ENCODE assay signal across 8 cellular contexts in genomic region chr9:4678679-4679267, GRCh38. TPM values are rescaled to one million over a fixed set of nuclear protein-coding genes. Genes with fewer than 3 reads are reported as not detected.
DNase-seq lines count a peak whose midpoint lies in the region; ATAC-seq and TF ChIP-seq lines count a peak whose summit lies in the region.

No MANE protein-coding gene starts in this region.

- H3K9me2 ChIP-seq in PC-9 (ENCODE audit: insufficient read depth), result no peaks in the 10 kb centered on the region

- peaks cover 31% of the 10 kb centered on the region for H3K79me2 ChIP-seq in PC-9 (ENCODE audit: low read depth)

- peak overlapping the region; percentile 88 for H3K4me2 ChIP-seq in PC-9

- H3K4me1 ChIP-seq in PC-9 (replicated peaks; ENCODE audit: insufficient read depth) (peaks cover 20% of the 10 kb centered on the region), muscle layer of colon (ENCODE audit: insufficient read depth, low read length) (peaks cover 26% of the 10 kb centered on the region)

- H3K27ac Mint-ChIP-seq in activated naive CD8-positive, alpha-beta T cell treated with anti-CD3 and anti-CD28 coated beads, Interleukin-2, amount 10 ng/mL, durations not matched to agents 7 days and 5 days, result no peak overlapping the region
- H3K27ac Mint-ChIP-seq in activated naive CD8-positive, alpha-beta T cell treated with anti-CD3 and anti-CD28 coated beads for 36 hours, result no peak overlapping the region
- no peak overlapping the region for H3K27ac Mint-ChIP-seq in endothelial cell (ENCODE audit: unreplicated experiment)

- H3K9me3 ChIP-seq in PC-9 (ENCODE audit: insufficient read depth, low read depth) (no peaks in the 10 kb centered on the region), muscle layer of colon (ENCODE audit: low read length) (no peaks in the 10 kb centered on the region)

- intact Hi-C loops in PC-9 (cut with micrococcal nuclease; ENCODE audit: unreplicated experiment), result loop anchor here (1.0 kb wide), 2 partner anchors 16 to 296 kb away; partner anchors contain the start of gene PLPP6

- H3K27ac ChIP-seq in PC-9 (peak overlapping the region; percentile 82), muscle layer of colon (ENCODE audit: low read depth, low read length) (peak overlapping the region; percentile 99)

- DNase-seq in activated naive CD8-positive, alpha-beta T cell treated with anti-CD3 and anti-CD28 coated beads, Interleukin-2, amount 10 ng/mL, durations not matched to agents 7 days and 5 days, result no peak
- DNase-seq in activated naive CD8-positive, alpha-beta T cell treated with anti-CD3 and anti-CD28 coated beads for 36 hours, result no peak
- no peak for DNase-seq in PC-9
- DNase-seq in endothelial cell (ENCODE audit: low spot score), result peak; percentile 22
- no peak for DNase-seq in activated naive CD4-positive, alpha-beta T cell treated with Interleukin-2 at 50 U/mL for 16 hours

- TF ChIP-seq CTCF in PC-9 (conservative IDR thresholded peaks at IDR 0.05) (no peak), endothelial cell (IDR thresholded peaks at IDR 0.05; ENCODE audit: unreplicated experiment) (no peak)

- TSS peak; percentile 97 for BruUV-seq in PC-9 (replicated peaks; lab: Mats Ljungman, UMichigan)

- CTCF ChIA-PET in PC-9 (lab: Charles Lee), result interaction anchor here (0.7 kb wide), 1 partner anchor 78 kb away, joined by 4 read pairs; no protein-coding TSS in a partner anchor

- H3K4me3 Mint-ChIP-seq in activated naive CD8-positive, alpha-beta T cell treated with anti-CD3 and anti-CD28 coated beads, Interleukin-2, amount 10 ng/mL, durations not matched to agents 7 days and 5 days, result no peak overlapping the region
- no peak overlapping the region for H3K4me3 Mint-ChIP-seq in activated naive CD8-positive, alpha-beta T cell treated with anti-CD3 and anti-CD28 coated beads for 36 hours
- H3K4me3 Mint-ChIP-seq in endothelial cell (ENCODE audit: unreplicated experiment), result no peak overlapping the region

- peaks cover 15% of the 10 kb centered on the region for H3F3A ChIP-seq in PC-9 (ENCODE audit: insufficient read depth, low read depth)

- H3K36me3 Mint-ChIP-seq in activated naive CD8-positive, alpha-beta T cell treated with anti-CD3 and anti-CD28 coated beads, Interleukin-2, amount 10 ng/mL, durations not matched to agents 7 days and 5 days, result peaks cover 9% of the 10 kb centered on the region
- peaks cover 3% of the 10 kb centered on the region for H3K36me3 Mint-ChIP-seq in activated naive CD8-positive, alpha-beta T cell treated with anti-CD3 and anti-CD28 coated beads for 36 hours
- no peaks in the 10 kb centered on the region for H3K36me3 Mint-ChIP-seq in endothelial cell (ENCODE audit: low read depth, unreplicated experiment)

- H3K9ac ChIP-seq in muscle layer of colon (ENCODE audit: low read length), result peak overlapping the region; percentile 88

- no peaks in the 10 kb centered on the region for H3K9me3 Mint-ChIP-seq in activated naive CD8-positive, alpha-beta T cell treated with anti-CD3 and anti-CD28 coated beads, Interleukin-2, amount 10 ng/mL, durations not matched to agents 7 days and 5 days
- no peaks in the 10 kb centered on the region for H3K9me3 Mint-ChIP-seq in activated naive CD8-positive, alpha-beta T cell treated with anti-CD3 and anti-CD28 coated beads for 36 hours
- no peaks in the 10 kb centered on the region for H3K9me3 Mint-ChIP-seq in endothelial cell (ENCODE audit: unreplicated experiment)

- H4K20me1 ChIP-seq in PC-9 (ENCODE audit: insufficient read depth), result no peaks in the 10 kb centered on the region

- H3K27me3 ChIP-seq in PC-9 (ENCODE audit: insufficient read depth, low read depth), result no peaks in the 10 kb centered on the region
- no peaks in the 10 kb centered on the region for H3K27me3 ChIP-seq in muscle layer of colon (ENCODE audit: control insufficient read depth in 1 of 2, insufficient read depth in 2 of 2, low read length in 2 of 2)

- peak overlapping the region; percentile 87 for H3K4me3 ChIP-seq in PC-9
- H3K4me3 ChIP-seq in muscle layer of colon (ENCODE audit: low read depth in 1 of 2, low read length in 2 of 2), result peak overlapping the region; percentile 38 to 94

- peak overlapping the region; percentile 90 for H2AFZ ChIP-seq in PC-9

- no peaks in the 10 kb centered on the region for H3K27me3 Mint-ChIP-seq in activated naive CD8-positive, alpha-beta T cell treated with anti-CD3 and anti-CD28 coated beads, Interleukin-2, amount 10 ng/mL, durations not matched to agents 7 days and 5 days
- H3K27me3 Mint-ChIP-seq in activated naive CD8-positive, alpha-beta T cell treated with anti-CD3 and anti-CD28 coated beads for 36 hours, result no peaks in the 10 kb centered on the region
- H3K27me3 Mint-ChIP-seq in endothelial cell (ENCODE audit: unreplicated experiment), result peaks cover 2% of the 10 kb centered on the region

- H3K4me1 Mint-ChIP-seq in activated naive CD8-positive, alpha-beta T cell treated with anti-CD3 and anti-CD28 coated beads, Interleukin-2, amount 10 ng/mL, durations not matched to agents 7 days and 5 days, result peaks cover 5% of the 10 kb centered on the region
- H3K4me1 Mint-ChIP-seq in activated naive CD8-positive, alpha-beta T cell treated with anti-CD3 and anti-CD28 coated beads for 36 hours, result peaks cover 4% of the 10 kb centered on the region
- peaks cover 2% of the 10 kb centered on the region for H3K4me1 Mint-ChIP-seq in endothelial cell (ENCODE audit: unreplicated experiment)

- POLR2A ChIA-PET in activated naive CD8-positive, alpha-beta T cell treated with anti-CD3 and anti-CD28 coated beads, Interleukin-2, amount 10 ng/mL, durations not matched to agents 7 days and 5 days (lab: Charles Lee), result interaction anchor here (1.0 to 1.6 kb wide), 7 partner anchors 9 to 1152 kb away, joined by 3 to 27 read pairs (median 7); partner anchors contain the start of genes AK3, PLPP6 and SPATA6L
- POLR2A ChIA-PET in PC-9 (lab: Charles Lee; ENCODE audit: unreplicated experiment), result no interaction called here

- no peaks in the 10 kb centered on the region for H3K36me3 ChIP-seq in PC-9 (ENCODE audit: low read depth)
- H3K36me3 ChIP-seq in muscle layer of colon (ENCODE audit: insufficient read depth, low read length), result no peaks in the 10 kb centered on the region

- peak; percentile 9 for ATAC-seq in activated naive CD8-positive, alpha-beta T cell treated with anti-CD3 and anti-CD28 coated beads, Interleukin-2, amount 10 ng/mL, durations not matched to agents 7 days and 5 days (ENCODE audit: low read depth)
- ATAC-seq in HG02938 (IDR thresholded peaks at IDR 0.05; ENCODE audit: unreplicated experiment), result peak; percentile 14
- no peak for ATAC-seq in HG03196 (IDR thresholded peaks at IDR 0.05; ENCODE audit: unreplicated experiment)

RNA-seq across cellular contexts. Expression of gene CDC37L1, which starts 0.6 kb away (rescaled TPM):
- 10 to 100 TPM; 14.4 to 14.6 TPM for total RNA-seq in activated naive CD8-positive, alpha-beta T cell treated with anti-CD3 and anti-CD28 coated beads, Interleukin-2, amount 10 ng/mL, durations not matched to agents 7 days and 5 days
- 10 to 100 TPM; 10.7 to 10.9 TPM for total RNA-seq in activated naive CD8-positive, alpha-beta T cell treated with anti-CD3 and anti-CD28 coated beads for 36 hours
- total RNA-seq in PC-9 (2021), result 6.7 and 7.7 TPM in 2 replicates
- total RNA-seq in endothelial cell (ENCODE audit: unreplicated experiment), result 10.7 TPM

RNA-seq across cellular contexts. Expression of gene SPATA6L, which starts 12.5 kb away (rescaled TPM):
- 1 to 10 TPM in 1 of 2 experiments, under 1 TPM in 1; 0.72 to 1.0 TPM for total RNA-seq in activated naive CD8-positive, alpha-beta T cell treated with anti-CD3 and anti-CD28 coated beads, Interleukin-2, amount 10 ng/mL, durations not matched to agents 7 days and 5 days
- under 1 TPM; 0.35 to 0.44 TPM for total RNA-seq in activated naive CD8-positive, alpha-beta T cell treated with anti-CD3 and anti-CD28 coated beads for 36 hours
- total RNA-seq in PC-9 (2021), result 5.9 and 7.1 TPM in 2 replicates
- total RNA-seq in endothelial cell (ENCODE audit: unreplicated experiment), result 6.7 TPM

RNA-seq across cellular contexts. Expression of gene PLPP6, which starts 16.7 kb away (rescaled TPM):
- 10 to 100 TPM; 11.8 to 12.4 TPM for total RNA-seq in activated naive CD8-positive, alpha-beta T cell treated with anti-CD3 and anti-CD28 coated beads, Interleukin-2, amount 10 ng/mL, durations not matched to agents 7 days and 5 days
- total RNA-seq in activated naive CD8-positive, alpha-beta T cell treated with anti-CD3 and anti-CD28 coated beads for 36 hours, result 1 to 10 TPM; 3.8 to 4.0 TPM
- 4.9 and 5.9 TPM in 2 replicates for total RNA-seq in PC-9 (2021)
- total RNA-seq in endothelial cell (ENCODE audit: unreplicated experiment), result 7.7 TPM
